17 cellular contexts compared by ENCODE assay signal in genomic region chr5:80238078-80238477, GRCh38. TPM values are rescaled to one million over a fixed set of nuclear protein-coding genes. Genes with fewer than 3 reads are reported as not detected.
DNase-seq lines count a peak whose midpoint lies in the region; ATAC-seq, FAIRE-seq and TF ChIP-seq lines count a peak whose summit lies in the region.
"Had no signal": no experiment of that assay in that cellular context is flagged by ENCODE, and none has a peak within 500 bp of the region (broad histone marks: within the 10 kb centered on the region; RNA-seq: fewer than 3 reads in every experiment).

No MANE protein-coding gene starts in this region.

- no peak for TF ChIP-seq CTCF in A673 (conservative IDR thresholded peaks at IDR 0.05; ENCODE audit: low read depth, low read length)
- TF ChIP-seq CTCF in CD8-positive, alpha-beta T cell (IDR thresholded peaks at IDR 0.05) = no peak
- TF ChIP-seq CTCF in smooth muscle cell (IDR thresholded peaks at IDR 0.05; ENCODE audit: borderline replicate concordance, insufficient read depth, poor library complexity, severe bottlenecking) = no peak

- peaks cover 42% of the 10 kb centered on the region for H3K36me3 Mint-ChIP-seq in CD8-positive, alpha-beta T cell
- peaks cover 80% of the 10 kb centered on the region for H3K36me3 Mint-ChIP-seq in activated naive CD4-positive, alpha-beta T cell treated with anti-CD3 and anti-CD28 coated beads, Interleukin-2, amount 10 ng/mL, durations not matched to agents 7 days and 5 days

- H3K27me3 Mint-ChIP-seq in CD8-positive, alpha-beta T cell (ENCODE audit: low read depth) = no peaks in the 10 kb centered on the region
- no peaks in the 10 kb centered on the region for H3K27me3 Mint-ChIP-seq in activated naive CD4-positive, alpha-beta T cell treated with anti-CD3 and anti-CD28 coated beads, Interleukin-2, amount 10 ng/mL, durations not matched to agents 7 days and 5 days

- peak overlapping the region; percentile 85 for H3K27ac Mint-ChIP-seq in CD8-positive, alpha-beta T cell
- peak overlapping the region; percentile 56 for H3K27ac Mint-ChIP-seq in activated naive CD4-positive, alpha-beta T cell treated with anti-CD3 and anti-CD28 coated beads, Interleukin-2, amount 10 ng/mL, durations not matched to agents 7 days and 5 days

- peak; percentile 64 for ATAC-seq in CD8-positive, alpha-beta T cell
- ATAC-seq in left colon (peak; percentile 47), GM19452 (IDR thresholded peaks at IDR 0.05; ENCODE audit: unreplicated experiment) (no peak)
- ATAC-seq: PC-3 had no signal

- POLR2A ChIA-PET in A673 (lab: Charles Lee; ENCODE audit: low non-redundant PET) = interaction anchor here (0.6 kb wide), 1 partner anchor 171 kb away, joined by 3 read pairs; no protein-coding TSS in a partner anchor
- POLR2A ChIA-PET in CD8-positive, alpha-beta T cell (lab: Charles Lee) = interaction anchor here (0.6 to 2.3 kb wide), 5 partner anchors 9 to 85 kb away, joined by 3 to 14 read pairs (median 5); partner anchors contain the start of gene SERINC5

- H3K4me1 ChIP-seq in A673 (ENCODE audit: insufficient read depth, low read length, poor library complexity, severe bottlenecking) = peaks cover 31% of the 10 kb centered on the region
- H3K4me1 ChIP-seq in CD8-positive, alpha-beta T cell (ENCODE audit: insufficient read depth, low read length) = peaks cover 79% of the 10 kb centered on the region
- H3K4me1 ChIP-seq in smooth muscle cell (ENCODE audit: low read depth) = peaks cover 15% of the 10 kb centered on the region

- no peak overlapping the region for H2AFZ ChIP-seq in smooth muscle cell (ENCODE audit: low read depth)

- peaks cover 4% of the 10 kb centered on the region for H3F3A ChIP-seq in smooth muscle cell (ENCODE audit: low read depth)

- peak overlapping the region; percentile 41 for H3K27ac ChIP-seq in A673 (ENCODE audit: low read depth, low read length, poor library complexity, severe bottlenecking)
- no peak overlapping the region for H3K27ac ChIP-seq in CD8-positive, alpha-beta T cell (ENCODE audit: low read depth, low read length)
- no peak overlapping the region for H3K27ac ChIP-seq in smooth muscle cell (ENCODE audit: low read depth)
- H3K27ac ChIP-seq: thoracic aorta had no signal

- CTCF ChIA-PET in A673 (lab: Charles Lee) = interaction anchor here (0.6 to 0.7 kb wide), 2 partner anchors 443 to 1213 kb away, joined by 3 to 9 read pairs; no protein-coding TSS in a partner anchor
- CTCF ChIA-PET in CD8-positive, alpha-beta T cell (lab: Charles Lee) = interaction anchor here (1.4 to 1.7 kb wide), 2 partner anchors 37 to 146 kb away, joined by 4 to 5 read pairs; no protein-coding TSS in a partner anchor
- CTCF ChIA-PET in activated naive CD4-positive, alpha-beta T cell treated with anti-CD3 and anti-CD28 coated beads, Interleukin-2, amount 10 ng/mL, durations not matched to agents 7 days and 5 days (lab: Charles Lee) = no interaction called here

- BruUV-seq in A673 (replicated peaks; lab: Mats Ljungman, UMichigan) = no TSS peak

- WGBS in smooth muscle cell (ENCODE audit: low lambda C conversion rate) = 81% methylated on average over 7 of the region's 8 CpGs

- peaks cover 70% of the 10 kb centered on the region for H3K4me1 Mint-ChIP-seq in CD8-positive, alpha-beta T cell (ENCODE audit: low read depth)
- peaks cover 70% of the 10 kb centered on the region for H3K4me1 Mint-ChIP-seq in activated naive CD4-positive, alpha-beta T cell treated with anti-CD3 and anti-CD28 coated beads, Interleukin-2, amount 10 ng/mL, durations not matched to agents 7 days and 5 days

- H4K20me1 ChIP-seq in smooth muscle cell (ENCODE audit: low read depth) = peaks cover 40% of the 10 kb centered on the region

- H3K4me3 Mint-ChIP-seq in CD8-positive, alpha-beta T cell = peak overlapping the region; percentile 66
- H3K4me3 Mint-ChIP-seq in activated naive CD4-positive, alpha-beta T cell treated with anti-CD3 and anti-CD28 coated beads, Interleukin-2, amount 10 ng/mL, durations not matched to agents 7 days and 5 days = no peak overlapping the region

- no peak overlapping the region for H3K4me2 ChIP-seq in smooth muscle cell

- peaks cover 7% of the 10 kb centered on the region for H3K9me3 Mint-ChIP-seq in CD8-positive, alpha-beta T cell
- peaks cover 13% of the 10 kb centered on the region for H3K9me3 Mint-ChIP-seq in activated naive CD4-positive, alpha-beta T cell treated with anti-CD3 and anti-CD28 coated beads, Interleukin-2, amount 10 ng/mL, durations not matched to agents 7 days and 5 days

- FAIRE-seq in GM19239 (lab: Jason Lieb, UNC) = no peak

- peaks cover 6% of the 10 kb centered on the region for H3K36me3 ChIP-seq in A673 (ENCODE audit: insufficient read depth, low read length, poor library complexity, severe bottlenecking)
- H3K36me3 ChIP-seq in CD8-positive, alpha-beta T cell (ENCODE audit: insufficient read depth, low read length) = no peaks in the 10 kb centered on the region
- peaks cover 6% of the 10 kb centered on the region for H3K36me3 ChIP-seq in smooth muscle cell (ENCODE audit: low read depth)
- H3K36me3 ChIP-seq: cardiac muscle cell, thoracic aorta had no signal

- H3K4me3 ChIP-seq in A673 (ENCODE audit: low read depth, low read length, poor library complexity, severe bottlenecking) = no peak overlapping the region
- H3K4me3 ChIP-seq in CD8-positive, alpha-beta T cell (ENCODE audit: low read depth, low read length) = no peak overlapping the region
- no peak overlapping the region for H3K4me3 ChIP-seq in smooth muscle cell
- H3K4me3 ChIP-seq: cardiac muscle cell, skin epidermis, thoracic aorta had no signal

- peak; percentile 77 for DNase-seq in A673 (ENCODE audit: low spot score)
- peak in 1 of 7 experiments; percentile 32 for DNase-seq in CD8-positive, alpha-beta T cell
- peak; percentile 41 for DNase-seq in activated naive CD4-positive, alpha-beta T cell treated with anti-CD3 and anti-CD28 coated beads, Interleukin-2, amount 10 ng/mL, durations not matched to agents 7 days and 5 days
- DNase-seq in left colon = no peak
- no peak for DNase-seq in GM19239 (ENCODE audit: insufficient read length, low spot score)
- no peak for DNase-seq in smooth muscle cell (lab: John Stamatoyannopoulos, UW; ENCODE audit: unreplicated experiment)
- no peak for DNase-seq in HK-2 (ENCODE audit: unreplicated experiment)
- DNase-seq: activated CD4-positive, CD25-positive, alpha-beta regulatory T cell; NCI-H1417; NCI-H446; occipital lobe; PC-3; SW 1271 had no signal

- H3K9me3 ChIP-seq in A673 (ENCODE audit: low read depth, low read length, poor library complexity, severe bottlenecking) (peaks cover 15% of the 10 kb centered on the region), smooth muscle cell (replicated peaks; ENCODE audit: low read depth) (peaks cover 3% of the 10 kb centered on the region)
- H3K9me3 ChIP-seq in CD8-positive, alpha-beta T cell (ENCODE audit: low read length) = no peaks in the 10 kb centered on the region
- H3K9me3 ChIP-seq: thoracic aorta had no signal

- H3K79me2 ChIP-seq in smooth muscle cell (ENCODE audit: low read depth) = peaks cover 98% of the 10 kb centered on the region

- no peak overlapping the region for H3K9ac ChIP-seq in smooth muscle cell (ENCODE audit: low read depth)

- no peaks in the 10 kb centered on the region for H3K27me3 ChIP-seq in A673 (replicated peaks; ENCODE audit: insufficient read depth, low read depth, low read length, poor library complexity)
- no peaks in the 10 kb centered on the region for H3K27me3 ChIP-seq in CD8-positive, alpha-beta T cell (ENCODE audit: insufficient read depth, low read length)
- no peaks in the 10 kb centered on the region for H3K27me3 ChIP-seq in smooth muscle cell (ENCODE audit: low read depth)
- H3K27me3 ChIP-seq: cardiac muscle cell had no signal

- intact Hi-C loops in A673 (cut with micrococcal nuclease; ENCODE audit: unreplicated experiment) = no loop called here
- intact Hi-C loops in CD8-positive, alpha-beta T cell (cut with DNase I, micrococcal nuclease) = no loop called here
- intact Hi-C loops in left colon (cut with DNase I, micrococcal nuclease) = no loop called here

RNA-seq across cellular contexts. Expression of gene SERINC5, which starts 17.8 kb away (rescaled TPM):
- 20.6 and 21.0 TPM in 2 replicates for total RNA-seq in A673 (2021)
- total RNA-seq in CD8-positive, alpha-beta T cell = 100 to 1,000 TPM; 112 to 117 TPM
- 100 to 1,000 TPM; 147 to 152 TPM for total RNA-seq in left colon
- 37.0 and 39.2 TPM in 2 replicates for total RNA-seq in smooth muscle cell
- 4.5 and 11.5 TPM in 2 replicates for polyA plus RNA-seq in smooth muscle cell

Comparison
In these comparisons a context has a peak if more than half of its experiments do, and no peak if none do; other contexts are left out.
1. DNase-seq: peak in A673 (single experiment) and activated naive CD4-positive, alpha-beta T cell treated with anti-CD3 and anti-CD28 coated beads, Interleukin-2, amount 10 ng/mL, durations not matched to agents 7 days and 5 days (single experiment); none in left colon (0 of 2), GM19239 (single experiment), smooth muscle cell (single experiment) and HK-2 (single experiment).